Comparison of ENCODE assay signal across 2 cellular contexts in genomic region chr3:15375461-15376000, GRCh38.
TF ChIP-seq lines count a peak whose summit lies in the region.

No MANE protein-coding gene starts in this region.

TF ChIP-seq in IMR-90, 13 proteins besides CTCF, POLR2A, EP300 and RAD21:
- TF ChIP-seq MXI1 (IDR thresholded peaks at IDR 0.05; ENCODE audit: borderline replicate concordance, low read depth, low read length) (no peak), NFE2L2 (IDR thresholded peaks at IDR 0.05; ENCODE audit: low read depth, low read length) (peak; percentile 90)

TF ChIP-seq in H1, 55 proteins besides CTCF, POLR2A, EP300 and RAD21:
- TF ChIP-seq PHF8 (conservative IDR thresholded peaks at IDR 0.05; ENCODE audit: low read depth, low read length), result no peak
- 0 out of 2 replicates have a peak, but pooled peaks have one; percentile 5 for TF ChIP-seq MAFK (IDR thresholded peaks at IDR 0.05; ENCODE audit: low read depth, low read length)
